ENCODE assay signal across 18 cellular contexts in genomic region chr14:84643438-84643837, GRCh38.
DNase-seq lines count a peak whose midpoint lies in the region; ATAC-seq and TF ChIP-seq lines count a peak whose summit lies in the region.
"Had no signal": no experiment of that assay in that cellular context is flagged by ENCODE, and none has a peak within 500 bp of the region (broad histone marks: within the 10 kb centered on the region; RNA-seq: fewer than 3 reads in every experiment).

No MANE protein-coding gene starts in this region.

- no peak for ATAC-seq in CD4-positive, alpha-beta T cell (ENCODE audit: poor library complexity)
- ATAC-seq in naive thymus-derived CD4-positive, alpha-beta T cell, result no peak
- ATAC-seq in HG03432 (IDR thresholded peaks at IDR 0.05; ENCODE audit: unreplicated experiment), result no peak
- ATAC-seq: SK-N-SH treated with all-trans-retinoic acid at 6 μM for 48 hours had no signal

- no peaks in the 10 kb centered on the region for H3K4me1 Mint-ChIP-seq in CD4-positive, alpha-beta T cell (ENCODE audit: low read depth)
- H3K4me1 Mint-ChIP-seq in naive thymus-derived CD4-positive, alpha-beta T cell, result no peaks in the 10 kb centered on the region

- H3K4me3 Mint-ChIP-seq in CD4-positive, alpha-beta T cell, result no peak overlapping the region
- no peak overlapping the region for H3K4me3 Mint-ChIP-seq in naive thymus-derived CD4-positive, alpha-beta T cell
- H3K4me3 Mint-ChIP-seq: T-helper 1 cell treated with Interleukin-12 subunit alpha and Interleukin-12 subunit beta and Interleukin-4 antibody, amounts not matched to agents 30 μg/mL and 1 μg/mL, for 36 hours had no signal

- CTCF ChIA-PET in CD4-positive, alpha-beta T cell (lab: Charles Lee), result no interaction called here
- CTCF ChIA-PET in naive thymus-derived CD4-positive, alpha-beta T cell (lab: Charles Lee), result no interaction called here

- H3K27ac Mint-ChIP-seq in CD4-positive, alpha-beta T cell, result no peak overlapping the region
- H3K27ac Mint-ChIP-seq in naive thymus-derived CD4-positive, alpha-beta T cell, result no peak overlapping the region
- H3K27ac Mint-ChIP-seq: T-helper 1 cell treated with Interleukin-12 subunit alpha and Interleukin-12 subunit beta and Interleukin-4 antibody, amounts not matched to agents 30 μg/mL and 1 μg/mL, for 36 hours had no signal

- no peaks in the 10 kb centered on the region for H3K36me3 Mint-ChIP-seq in CD4-positive, alpha-beta T cell (ENCODE audit: low read depth)
- peaks cover 0 to 3% (median 0%) of the 10 kb centered on the region in 5 donors for H3K36me3 Mint-ChIP-seq in naive thymus-derived CD4-positive, alpha-beta T cell

- no peaks in the 10 kb centered on the region for H3K9me3 ChIP-seq in CD4-positive, alpha-beta T cell (ENCODE audit: control insufficient read depth, low read length)
- H3K9me3 ChIP-seq in naive thymus-derived CD4-positive, alpha-beta T cell (ENCODE audit: control insufficient read depth in 2 of 3, low read length in 3 of 3), result no peaks in the 10 kb centered on the region
- H3K9me3 ChIP-seq in esophagus squamous epithelium, result no peaks in the 10 kb centered on the region
- H3K9me3 ChIP-seq: MG63 had no signal

- POLR2A ChIA-PET in CD4-positive, alpha-beta T cell (lab: Charles Lee), result no interaction called here
- POLR2A ChIA-PET in naive thymus-derived CD4-positive, alpha-beta T cell (lab: Charles Lee), result no interaction called here

- peak; percentile 51 for DNase-seq in DMS153 treated with DMSO at 0.1 percent for 48 hours (lab: John Stamatoyannopoulos, UW; ENCODE audit: unreplicated experiment)
- peak in 2 of 3 experiments; percentile 48 to 73 for DNase-seq in NCI-H1417 (lab: John Stamatoyannopoulos, UW)
- DNase-seq in NCI-H526 treated with DMSO at 0.1 percent for 48 hours (lab: John Stamatoyannopoulos, UW), result peak; percentile 23
- no peak for DNase-seq in CD4-positive, alpha-beta T cell
- no peak for DNase-seq in naive thymus-derived CD4-positive, alpha-beta T cell
- no peak for DNase-seq in esophagus squamous epithelium (lab: John Stamatoyannopoulos, UW)
- DNase-seq: AML-193, Calu3, KBM-7, MG63, NCI-H1105, NCI-H2107, NCI-H446 treated with DMSO at 0.1 percent for 48 hours, PC-9 had no signal

- no peak overlapping the region for H3K4me3 ChIP-seq in naive thymus-derived CD4-positive, alpha-beta T cell (ENCODE audit: low read length)
- H3K4me3 ChIP-seq in esophagus squamous epithelium, result no peak overlapping the region
- H3K4me3 ChIP-seq: MG63, PC-9 had no signal

- 48 to 60% methylated on average over 2 of the region's 2 CpGs for WGBS in esophagus squamous epithelium, 2 donors

- H3K36me3 ChIP-seq in naive thymus-derived CD4-positive, alpha-beta T cell (ENCODE audit: control insufficient read depth in 2 of 3, insufficient read depth in 3 of 3, low read length in 3 of 3), result no peaks in the 10 kb centered on the region
- no peaks in the 10 kb centered on the region for H3K36me3 ChIP-seq in esophagus squamous epithelium
- H3K36me3 ChIP-seq: MG63 had no signal

- H3K27ac ChIP-seq in VCaP (peak overlapping the region; percentile 21; the same call in 1 of the 2 replicates), esophagus squamous epithelium (no peak overlapping the region)
- no peak overlapping the region for H3K27ac ChIP-seq in CD4-positive, alpha-beta T cell (ENCODE audit: low read depth, low read length)
- no peak overlapping the region for H3K27ac ChIP-seq in naive thymus-derived CD4-positive, alpha-beta T cell (ENCODE audit: low read depth, low read length)
- H3K27ac ChIP-seq: PC-9 had no signal

- H3K4me1 ChIP-seq in naive thymus-derived CD4-positive, alpha-beta T cell (ENCODE audit: control insufficient read depth in 2 of 2, insufficient read depth in 2 of 2, low read length in 2 of 2), result no peaks in the 10 kb centered on the region
- no peaks in the 10 kb centered on the region for H3K4me1 ChIP-seq in esophagus squamous epithelium

- H3K9me3 Mint-ChIP-seq in CD4-positive, alpha-beta T cell, result peaks cover 21% of the 10 kb centered on the region
- H3K9me3 Mint-ChIP-seq in naive thymus-derived CD4-positive, alpha-beta T cell, result peaks cover 0 to 27% (median 8%) of the 10 kb centered on the region in 11 donors

- no peaks in the 10 kb centered on the region for H3K27me3 Mint-ChIP-seq in CD4-positive, alpha-beta T cell
- no peaks in the 10 kb centered on the region for H3K27me3 Mint-ChIP-seq in naive thymus-derived CD4-positive, alpha-beta T cell

- TF ChIP-seq CTCF in VCaP (conservative IDR thresholded peaks at IDR 0.05), result no peak
- TF ChIP-seq CTCF in CD4-positive, alpha-beta T cell (IDR thresholded peaks at IDR 0.05), result no peak
- no peak for TF ChIP-seq CTCF in esophagus squamous epithelium (IDR thresholded peaks at IDR 0.05)

- intact Hi-C loops in CD4-positive, alpha-beta T cell (cut with DNase I, micrococcal nuclease), result no loop called here
- intact Hi-C loops in naive thymus-derived CD4-positive, alpha-beta T cell (cut with micrococcal nuclease), result no loop called here
- intact Hi-C loops in esophagus squamous epithelium (cut with DNase I), result no loop called here

- H3K27me3 ChIP-seq in CD4-positive, alpha-beta T cell (ENCODE audit: control insufficient read depth, insufficient read depth, low read length), result no peaks in the 10 kb centered on the region
- no peaks in the 10 kb centered on the region for H3K27me3 ChIP-seq in naive thymus-derived CD4-positive, alpha-beta T cell (ENCODE audit: control insufficient read depth in 2 of 2, insufficient read depth in 2 of 2, low read length in 2 of 2)
- H3K27me3 ChIP-seq in esophagus squamous epithelium, result no peaks in the 10 kb centered on the region
- H3K27me3 ChIP-seq: MG63 had no signal

- no peak for TF ChIP-seq POLR2A in esophagus squamous epithelium (IDR thresholded peaks at IDR 0.05)

Comparison
In these comparisons a context has a peak if more than half of its experiments do, and no peak if none do; other contexts are left out.
1. DNase-seq: peak in DMS153 treated with DMSO at 0.1 percent for 48 hours (single experiment), NCI-H1417 (2 of 3) and NCI-H526 treated with DMSO at 0.1 percent for 48 hours (single experiment); none in CD4-positive, alpha-beta T cell (0 of 10), naive thymus-derived CD4-positive, alpha-beta T cell (0 of 9) and esophagus squamous epithelium (single experiment).